ENCODE assay signal across 15 cellular contexts in the genomic region with DNA sequence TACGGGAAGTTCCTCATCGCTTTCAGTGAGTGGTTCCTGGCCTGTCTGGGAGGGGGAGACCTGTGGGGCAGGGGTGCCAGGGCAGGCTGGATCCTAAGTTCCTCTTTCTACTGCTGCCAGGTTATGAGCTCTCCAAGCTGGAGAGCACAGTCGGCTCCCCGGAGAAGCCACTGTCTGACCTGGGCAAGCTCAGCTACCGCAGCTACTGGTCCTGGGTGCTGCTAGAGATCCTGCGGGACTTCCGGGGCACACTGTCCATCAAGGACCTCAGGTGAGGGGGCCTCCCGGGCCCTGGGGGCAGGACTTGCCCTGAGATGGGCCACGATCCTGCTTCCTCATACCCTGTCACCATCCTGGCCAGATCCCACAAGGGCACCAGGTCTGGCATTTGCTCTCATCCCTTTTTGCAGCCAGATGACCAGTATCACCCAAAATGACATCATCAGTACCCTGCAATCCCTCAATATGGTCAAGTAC. TPM values are rescaled to one million over a fixed set of nuclear protein-coding genes. Genes with fewer than 3 reads are reported as not detected.
DNase-seq lines count a peak whose midpoint lies in the region; ATAC-seq and TF ChIP-seq lines count a peak whose summit lies in the region.
"Had no signal": no experiment of that assay in that cellular context is flagged by ENCODE, and none has a peak within 500 bp of the region (broad histone marks: within the 10 kb centered on the region; RNA-seq: fewer than 3 reads in every experiment).

No MANE protein-coding gene starts in this region.

- ATAC-seq in esophagus mucosa (peak; percentile 5), HG03280 (IDR thresholded peaks at IDR 0.05; ENCODE audit: unreplicated experiment) (no peak), GM18907 (IDR thresholded peaks at IDR 0.05; ENCODE audit: unreplicated experiment) (no peak)

- peak; percentile 67 to 73 for DNase-seq in AML-193 (lab: John Stamatoyannopoulos, UW)
- DNase-seq in NB4 (ENCODE audit: low read depth): peak; percentile 64
- DNase-seq in cerebellar cortex (ENCODE audit: low spot score): no peak
- no peak for DNase-seq in NCI-H82 treated with DMSO at 0.1 percent for 48 hours (lab: John Stamatoyannopoulos, UW; ENCODE audit: unreplicated experiment)
- DNase-seq: activated T-cell treated with anti-CD3 and anti-CD28 coated beads, Interleukin-2, amount 50 U/mL, for 1 hour; mesenchymal stem cell; NCI-H1105; NCI-H69; retina; SK-N-SH; tibial artery had no signal

- H3K4me3 ChIP-seq in NB4 (ENCODE audit: low read depth, low read length): no peak overlapping the region
- H3K4me3 ChIP-seq in parathyroid adenoma (ENCODE audit: low read depth, low read length): peak overlapping the region; percentile 23
- H3K4me3 ChIP-seq: tibial artery had no signal

- H3K4me2 ChIP-seq in parathyroid adenoma (ENCODE audit: low read length): peak overlapping the region; percentile 52
- H3K4me2 ChIP-seq: SK-N-SH had no signal

- H3K27me3 ChIP-seq in parathyroid adenoma (ENCODE audit: control insufficient read depth, insufficient read depth, low read length): no peaks in the 10 kb centered on the region

- H3K9ac ChIP-seq in parathyroid adenoma: no peak overlapping the region
- H3K9ac ChIP-seq: SK-N-SH had no signal

- no peak for TF ChIP-seq POLR2A in NB4 (IDR thresholded peaks at IDR 0.05; ENCODE audit: extremely low read depth, insufficient read length)

- H2AFZ ChIP-seq in parathyroid adenoma: peak overlapping the region; percentile 28

- TF ChIP-seq CTCF in NB4 (IDR thresholded peaks at IDR 0.05; ENCODE audit: low read depth, low read length) (no peak), parathyroid adenoma (IDR thresholded peaks at IDR 0.05) (no peak)

- no peaks in the 10 kb centered on the region for H3K9me3 ChIP-seq in parathyroid adenoma (ENCODE audit: control insufficient read depth, low read length)
- H3K9me3 ChIP-seq: SK-N-SH, tibial artery had no signal

- peaks cover 20% of the 10 kb centered on the region for H3K79me2 ChIP-seq in parathyroid adenoma

- H3K27ac ChIP-seq in parathyroid adenoma: peak overlapping the region; percentile 86

- H3K36me3 ChIP-seq in parathyroid adenoma (ENCODE audit: control insufficient read depth, insufficient read depth, low read length): no peaks in the 10 kb centered on the region

- peaks cover 32% of the 10 kb centered on the region for H3K4me1 ChIP-seq in parathyroid adenoma

RNA-seq across cellular contexts. Expression of a gene that starts 5.2 kb away (rescaled TPM):
- 59.3 TPM for total RNA-seq in esophagus mucosa

RNA-seq across cellular contexts. Expression of a gene that starts 12.9 kb away (rescaled TPM):
- total RNA-seq in esophagus mucosa: 25.5 TPM

RNA-seq across cellular contexts. Expression of a gene that starts 19.5 kb away (rescaled TPM):
- 1.5 TPM for total RNA-seq in esophagus mucosa

RNA-seq across cellular contexts. Expression of a gene that starts 22.2 kb away (rescaled TPM):
- 21.5 TPM for total RNA-seq in esophagus mucosa

RNA-seq across cellular contexts. Expression of a gene that starts 35.8 kb away (rescaled TPM):
- total RNA-seq in esophagus mucosa: 22.3 TPM

Comparison
In these comparisons a context has a peak if more than half of its experiments do, and no peak if none do; other contexts are left out.
1. DNase-seq: peak in AML-193 (2 of 2) and NB4 (single experiment); none in cerebellar cortex (single experiment) and NCI-H82 treated with DMSO at 0.1 percent for 48 hours (single experiment).